Comparison of ENCODE assay signal across 21 cellular contexts in genomic region chr7:13830604-13830915, GRCh38.
A peak's percentile ranks its signal among the peaks of the same experiment; 100 is the strongest.
DNase-seq lines count a peak whose midpoint lies in the region; ATAC-seq and TF ChIP-seq lines count a peak whose summit lies in the region.
"Had no signal": no experiment of that assay in that cellular context is flagged by ENCODE, and none has a peak within 500 bp of the region (broad histone marks: within the 10 kb centered on the region; RNA-seq: fewer than 3 reads in every experiment).

No MANE protein-coding gene starts in this region.

- no peaks in the 10 kb centered on the region for H3K36me3 Mint-ChIP-seq in osteocyte (ENCODE audit: unreplicated experiment)
- H3K36me3 Mint-ChIP-seq in CD8-positive, alpha-beta T cell: no peaks in the 10 kb centered on the region
- H3K36me3 Mint-ChIP-seq: IgD-negative memory B cell had no signal

- ATAC-seq in PC-3: no peak
- ATAC-seq in CD8-positive, alpha-beta T cell: no peak
- ATAC-seq: gastrocnemius medialis had no signal

- no peak overlapping the region for H3K4me3 ChIP-seq in PC-3 (ENCODE audit: low read length)
- H3K4me3 ChIP-seq in fibroblast of lung (replicated peaks in 1 of 4; ENCODE audit: control extremely low read depth in 1 of 4, insufficient read depth in 1 of 4, low read depth in 3 of 4, low read length in 4 of 4): no peak overlapping the region
- H3K4me3 ChIP-seq in CD8-positive, alpha-beta T cell (ENCODE audit: low read depth, low read length): no peak overlapping the region
- H3K4me3 ChIP-seq: gastrocnemius medialis had no signal

- CTCF ChIA-PET in PC-3 (lab: Charles Lee): no interaction called here
- CTCF ChIA-PET in CD8-positive, alpha-beta T cell (lab: Charles Lee): no interaction called here

- BruUV-seq in PC-3 (replicated peaks; lab: Mats Ljungman, UMichigan): no TSS peak

- intact Hi-C loops in PC-3 (cut with micrococcal nuclease): no loop called here
- intact Hi-C loops in CD8-positive, alpha-beta T cell (cut with DNase I, micrococcal nuclease): no loop called here

- no peaks in the 10 kb centered on the region for H3K9me2 ChIP-seq in PC-3 (replicated peaks; ENCODE audit: low read length)

- no peak overlapping the region for H3K4me3 Mint-ChIP-seq in osteocyte (ENCODE audit: unreplicated experiment)
- H3K4me3 Mint-ChIP-seq in CD8-positive, alpha-beta T cell: no peak overlapping the region
- H3K4me3 Mint-ChIP-seq: IgD-negative memory B cell; stimulated activated naive CD8-positive, alpha-beta T cell treated with anti-CD3 and anti-CD28 coated beads, Interleukin-15, Interleukin-2, amounts not matched to agents 100 ng/mL and 50 ng/mL, for 24 hours had no signal

- DNase-seq in NCI-H748 (lab: John Stamatoyannopoulos, UW; ENCODE audit: unreplicated experiment) (peak; percentile 58), NCI-H748 treated with DMSO at 0.1 percent for 48 hours (lab: John Stamatoyannopoulos, UW) (no peak), PC-3 (no peak), fibroblast of lung (ENCODE audit: low read depth in 2 of 2) (peak in 1 of 2 donors; percentile 73), osteocyte (ENCODE audit: extremely low spot score, unreplicated experiment) (no peak), glomerular visceral epithelial cell (ENCODE audit: extremely low spot score) (no peak)
- no peak for DNase-seq in CD8-positive, alpha-beta T cell
- no peak for DNase-seq in activated T-cell treated with anti-CD3 and anti-CD28 coated beads, Interleukin-2, amount 50 U/mL, for 48 hours
- DNase-seq: 8988T; activated CD4-positive, alpha-beta T cell treated with anti-CD3 and anti-CD28 coated beads, Interleukin-2, amount 50 U/mL, for 48 hours; activated naive CD4-positive, alpha-beta T cell treated with Interleukin-2 at 50 U/mL for 16 hours; aorta; gastrocnemius medialis; GDM1; NCI-H2081 treated with DMSO at 0.1 percent for 48 hours; NCI-H524 treated with DMSO at 0.1 percent for 48 hours; nucleus accumbens; right cardiac atrium; trophoblast cell had no signal

- no peak overlapping the region for H2AFZ ChIP-seq in PC-3 (ENCODE audit: low read length)
- no peak overlapping the region for H2AFZ ChIP-seq in fibroblast of lung (ENCODE audit: low read length)

- H3K4me2 ChIP-seq in PC-3 (ENCODE audit: low read length): no peak overlapping the region
- H3K4me2 ChIP-seq in fibroblast of lung (ENCODE audit: extremely low read depth, insufficient read depth, low read length): no peak overlapping the region

- no peaks in the 10 kb centered on the region for H3F3A ChIP-seq in PC-3 (ENCODE audit: low read length, unreplicated experiment)

- no peaks in the 10 kb centered on the region for H3K27me3 Mint-ChIP-seq in osteocyte (ENCODE audit: unreplicated experiment)
- no peaks in the 10 kb centered on the region for H3K27me3 Mint-ChIP-seq in CD8-positive, alpha-beta T cell (ENCODE audit: low read depth)
- H3K27me3 Mint-ChIP-seq: IgD-negative memory B cell; stimulated activated naive CD8-positive, alpha-beta T cell treated with anti-CD3 and anti-CD28 coated beads, Interleukin-15, Interleukin-2, amounts not matched to agents 100 ng/mL and 50 ng/mL, for 24 hours had no signal

- POLR2A ChIA-PET in PC-3 (lab: Charles Lee; ENCODE audit: unreplicated experiment): no interaction called here
- POLR2A ChIA-PET in CD8-positive, alpha-beta T cell (lab: Charles Lee): no interaction called here

- H3K4me1 Mint-ChIP-seq in osteocyte (ENCODE audit: unreplicated experiment): peaks cover 12% of the 10 kb centered on the region
- H3K4me1 Mint-ChIP-seq in CD8-positive, alpha-beta T cell (ENCODE audit: low read depth): peaks cover 5% of the 10 kb centered on the region
- H3K4me1 Mint-ChIP-seq: IgD-negative memory B cell had no signal

- H3K27ac ChIP-seq in PC-3 (ENCODE audit: low read length): peak overlapping the region; percentile 90
- H3K27ac ChIP-seq in fibroblast of lung (ENCODE audit: insufficient read depth, low read length): peak overlapping the region; percentile 60
- no peak overlapping the region for H3K27ac ChIP-seq in CD8-positive, alpha-beta T cell (ENCODE audit: low read depth, low read length)
- H3K27ac ChIP-seq: gastrocnemius medialis had no signal

- no peaks in the 10 kb centered on the region for H3K36me3 ChIP-seq in PC-3 (ENCODE audit: low read depth, low read length)
- no peaks in the 10 kb centered on the region for H3K36me3 ChIP-seq in fibroblast of lung (ENCODE audit: control insufficient read depth, insufficient read depth, low read length)
- no peaks in the 10 kb centered on the region for H3K36me3 ChIP-seq in CD8-positive, alpha-beta T cell (ENCODE audit: insufficient read depth, low read length)
- H3K36me3 ChIP-seq: gastrocnemius medialis had no signal

- H3K9me3 ChIP-seq in PC-3 (ENCODE audit: low read length) (no peaks in the 10 kb centered on the region), fibroblast of lung (ENCODE audit: control insufficient read depth, insufficient read depth, low read depth, low read length) (no peaks in the 10 kb centered on the region)
- H3K9me3 ChIP-seq in CD8-positive, alpha-beta T cell (ENCODE audit: low read length): no peaks in the 10 kb centered on the region
- H3K9me3 ChIP-seq: gastrocnemius medialis had no signal

- peak overlapping the region; percentile 6; the same call in 1 of the 2 replicates for H3K9ac ChIP-seq in PC-3 (ENCODE audit: low read length)
- no peak overlapping the region for H3K9ac ChIP-seq in fibroblast of lung (ENCODE audit: insufficient read depth, low read length)

- H4K20me1 ChIP-seq in PC-3 (ENCODE audit: low read length) (no peaks in the 10 kb centered on the region), fibroblast of lung (ENCODE audit: control insufficient read depth, extremely low read depth, insufficient read depth, low read length) (no peaks in the 10 kb centered on the region)

- H3K27ac Mint-ChIP-seq in osteocyte (ENCODE audit: unreplicated experiment): peak overlapping the region; percentile 79
- H3K27ac Mint-ChIP-seq in CD8-positive, alpha-beta T cell: no peak overlapping the region
- H3K27ac Mint-ChIP-seq: IgD-negative memory B cell; stimulated activated naive CD8-positive, alpha-beta T cell treated with anti-CD3 and anti-CD28 coated beads, Interleukin-15, Interleukin-2, amounts not matched to agents 100 ng/mL and 50 ng/mL, for 24 hours had no signal

- H3K9me3 Mint-ChIP-seq in osteocyte (ENCODE audit: unreplicated experiment): no peaks in the 10 kb centered on the region
- H3K9me3 Mint-ChIP-seq in CD8-positive, alpha-beta T cell: no peaks in the 10 kb centered on the region
- H3K9me3 Mint-ChIP-seq: IgD-negative memory B cell; stimulated activated naive CD8-positive, alpha-beta T cell treated with anti-CD3 and anti-CD28 coated beads, Interleukin-15, Interleukin-2, amounts not matched to agents 100 ng/mL and 50 ng/mL, for 24 hours had no signal

- no peaks in the 10 kb centered on the region for H3K27me3 ChIP-seq in PC-3 (ENCODE audit: low read length)
- no peaks in the 10 kb centered on the region for H3K27me3 ChIP-seq in fibroblast of lung (ENCODE audit: control insufficient read depth, insufficient read depth, low read length)
- no peaks in the 10 kb centered on the region for H3K27me3 ChIP-seq in CD8-positive, alpha-beta T cell (ENCODE audit: insufficient read depth, low read length)
- H3K27me3 ChIP-seq: gastrocnemius medialis had no signal

- TF ChIP-seq CTCF in PC-3 (conservative IDR thresholded peaks at IDR 0.05; ENCODE audit: low read depth, low read length): no peak
- no peak for TF ChIP-seq CTCF in fibroblast of lung (conservative IDR thresholded peaks at IDR 0.05 in 1 of 2, IDR thresholded peaks at IDR 0.05 in 1 of 2; ENCODE audit: low read depth in 1 of 2, low read length in 2 of 2)
- no peak for TF ChIP-seq CTCF in osteocyte (IDR thresholded peaks at IDR 0.05)
- no peak for TF ChIP-seq CTCF in CD8-positive, alpha-beta T cell (IDR thresholded peaks at IDR 0.05)

- H3K4me1 ChIP-seq in PC-3 (ENCODE audit: insufficient read depth, low read length) (peaks cover 43% of the 10 kb centered on the region), fibroblast of lung (ENCODE audit: control insufficient read depth, extremely low read depth, insufficient read depth, low read length) (peaks cover 4% of the 10 kb centered on the region)
- no peaks in the 10 kb centered on the region for H3K4me1 ChIP-seq in CD8-positive, alpha-beta T cell (ENCODE audit: insufficient read depth, low read length)

- H3K79me2 ChIP-seq in PC-3 (ENCODE audit: low read length) (no peaks in the 10 kb centered on the region), fibroblast of lung (ENCODE audit: control insufficient read depth, insufficient read depth, low read length) (no peaks in the 10 kb centered on the region)
